In the genomic region with DNA sequence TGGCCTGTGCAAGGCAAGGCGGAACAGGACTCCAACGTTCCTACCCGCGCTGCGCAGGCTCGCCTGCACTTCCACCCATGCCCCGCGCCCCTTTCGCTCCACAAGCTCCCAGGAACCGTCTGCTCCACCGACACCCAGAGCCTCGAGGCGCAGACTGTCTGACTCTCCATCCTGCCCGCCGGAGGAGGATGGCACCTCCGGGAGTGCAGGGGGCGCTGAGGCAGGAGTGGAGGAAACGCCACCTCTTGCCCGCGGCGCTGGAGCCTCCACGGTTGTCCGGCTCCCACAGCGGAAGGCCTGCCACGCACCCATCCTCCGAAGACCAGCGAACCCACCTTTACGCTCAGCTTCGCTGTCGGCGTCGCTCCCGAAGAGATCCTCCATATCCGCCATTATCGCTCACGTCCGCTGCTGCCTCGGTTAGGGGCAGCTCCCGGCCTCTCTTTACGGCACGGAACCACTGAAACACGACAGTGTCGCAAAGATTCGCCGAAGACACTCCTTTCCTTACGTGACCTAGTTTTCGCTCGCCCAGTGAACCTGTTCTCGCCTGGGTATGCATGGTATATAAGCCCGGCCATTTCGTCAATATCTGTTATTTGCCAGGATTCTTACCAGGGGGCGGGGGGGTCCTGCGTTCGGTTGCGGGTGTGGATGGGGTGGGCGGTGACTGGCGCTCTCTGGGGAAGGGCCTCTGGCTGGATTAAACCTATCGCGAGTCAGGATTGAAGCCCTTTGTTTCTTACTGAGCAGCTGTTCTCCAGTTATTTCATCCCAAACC, we compare ENCODE assay signal across 8 cellular contexts. TPM values are rescaled to one million over a fixed set of nuclear protein-coding genes. Genes with fewer than 3 reads are reported as not detected.
DNase-seq lines count a peak whose midpoint lies in the region; ATAC-seq and TF ChIP-seq lines count a peak whose summit lies in the region.

Gene LEO1, minus strand, starts transcription at position 426 of the 781 bp plus-strand sequence. Its CDS starts 33 bp downstream, at position 393.

- H3K4me3 ChIP-seq in GM12875 (ENCODE audit: low read depth, low read length) (peak within 1 kb of the TSS; percentile 99), adipocyte (ENCODE audit: low read length) (peak within 1 kb of the TSS; percentile 96), heart right ventricle (peak within 1 kb of the TSS; percentile 43 to 91 (median 80)), upper lobe of right lung (peak within 1 kb of the TSS; percentile 90)

- intact Hi-C loops in heart right ventricle (cut with DNase I) (loop anchor here in 7 of 10 donors (1.0 to 10.0 kb wide), 7 partner anchors 46 to 239 kb away; partner anchors contain the start of gene MAPK6 (in 1 of the 7)), posterior vena cava (cut with DNase I) (no loop called here), upper lobe of right lung (cut with DNase I) (no loop called here)

- H3K4me1 ChIP-seq in adipocyte (ENCODE audit: control insufficient read depth, insufficient read depth, low read length) (peaks cover 14% of the 10 kb centered on the region), heart right ventricle (peaks cover 6 to 22% (median 16%) of the 10 kb centered on the region in 9 donors), upper lobe of right lung (peaks cover 20% of the 10 kb centered on the region)

- H3K27ac ChIP-seq in heart right ventricle (peak within 1 kb of the TSS; percentile 49 to 96 (median 92)), upper lobe of right lung (peak within 1 kb of the TSS; percentile 89)

- H3K36me3 ChIP-seq in adipocyte (ENCODE audit: control insufficient read depth, insufficient read depth, low read length, severe bottlenecking), result no peaks in the 10 kb centered on the region
- peaks cover 0 to 9% (median 0%) of the 10 kb centered on the region in 9 donors for H3K36me3 ChIP-seq in heart right ventricle
- no peaks in the 10 kb centered on the region for H3K36me3 ChIP-seq in upper lobe of right lung

- TF ChIP-seq CTCF in GM12875 (IDR thresholded peaks at IDR 0.05; ENCODE audit: borderline replicate concordance, insufficient read depth, low read depth, low read length), result peak; percentile 45; the same call in 1 of the 2 replicates
- peak in 5 of 9 donors; percentile 26 to 69 (median 63) for TF ChIP-seq CTCF in heart right ventricle (IDR thresholded peaks at IDR 0.05)
- TF ChIP-seq CTCF in upper lobe of right lung (IDR thresholded peaks at IDR 0.05), result peak; percentile 46

- peaks cover 7% of the 10 kb centered on the region for H3K9me3 ChIP-seq in adipocyte (ENCODE audit: control insufficient read depth, low read length)
- H3K9me3 ChIP-seq in heart right ventricle, result peaks cover 0 to 22% (median 12%) of the 10 kb centered on the region in 11 donors
- peaks cover 9% of the 10 kb centered on the region for H3K9me3 ChIP-seq in upper lobe of right lung

- ATAC-seq in HG02798 (IDR thresholded peaks at IDR 0.05; ENCODE audit: poor library complexity, unreplicated experiment), result peak; percentile 89
- ATAC-seq in heart right ventricle, result peak; percentile 94 to 98 (median 98)
- ATAC-seq in upper lobe of right lung, result peak; percentile 99

- DNase-seq in NCI-H1417 treated with DMSO at 0.1 percent for 48 hours (lab: John Stamatoyannopoulos, UW), result peak; percentile 73
- peak; percentile 96 for DNase-seq in SW480 (ENCODE audit: low spot score)
- peak; percentile 99 for DNase-seq in adipocyte (ENCODE audit: low read depth)
- DNase-seq in heart right ventricle, result peak; percentile 78 to 93
- peak; percentile 95 for DNase-seq in posterior vena cava (ENCODE audit: low spot score)
- DNase-seq in upper lobe of right lung, result peak; percentile 90

- WGBS in heart right ventricle, 2 donors, result 0 to 1% methylated on average over 59 of the region's 59 CpGs

- H3K9ac ChIP-seq in adipocyte (ENCODE audit: low read length), result peak within 1 kb of the TSS; percentile 96

- H3K27me3 ChIP-seq in adipocyte (replicated peaks; ENCODE audit: control insufficient read depth, insufficient read depth, low read length) (no peaks in the 10 kb centered on the region), heart right ventricle (no peaks in the 10 kb centered on the region), upper lobe of right lung (no peaks in the 10 kb centered on the region)

RNA-seq across cellular contexts. Expression of gene LEO1, which starts in this region (rescaled TPM):
- total RNA-seq in heart right ventricle (1 to 10 TPM; 6.6 to 9.1 (median 8.2) TPM), posterior vena cava (1 to 10 TPM; 9.1 to 10.0 TPM), upper lobe of right lung (13.2 TPM)
- polyA plus RNA-seq in heart right ventricle, result 1 to 10 TPM; 6.9 to 8.8 TPM

Comparison
In these comparisons a context has a peak if more than half of its experiments do, and no peak if none do; other contexts are left out.
1. Peak in every context shown above with its lines: DNase-seq, ATAC-seq, H3K4me3 ChIP-seq and H3K27ac ChIP-seq.
2. intact Hi-C loops: an anchor here in heart right ventricle (1.0 to 10.0 kb wide); none called in posterior vena cava and upper lobe of right lung.